Comparison of ENCODE assay signal across 8 cellular contexts in genomic region chr16:35187665-35188225, GRCh38.
"Had no signal": no experiment of that assay in that cellular context is flagged by ENCODE, and none has a peak within 500 bp of the region (broad histone marks: within the 10 kb centered on the region; RNA-seq: fewer than 3 reads in every experiment).

No MANE protein-coding gene starts in this region.

- H3K4me3 ChIP-seq: GM23248, HAP-1 had no signal

- H3K27ac ChIP-seq: GM23248, HL-60 had no signal

- H2AFZ ChIP-seq: GM23248 had no signal

- H3K36me3 Mint-ChIP-seq: IgD-negative memory B cell had no signal

- DNase-seq: GM23248, GOT3, H7 had no signal

- H3K9me3 ChIP-seq: HAP-1 had no signal

- H3K4me3 Mint-ChIP-seq: HFFc6, IgD-negative memory B cell had no signal

- H3K4me1 ChIP-seq: HAP-1 had no signal

- ATAC-seq: HCT116 had no signal

- H3K36me3 ChIP-seq: HAP-1 had no signal

- H3K27ac Mint-ChIP-seq: HFFc6, IgD-negative memory B cell had no signal

- H3K27me3 Mint-ChIP-seq: IgD-negative memory B cell had no signal
